1 cellular context compared by ENCODE assay signal in genomic region chr19:39154084-39154625, GRCh38.
TF ChIP-seq lines count a peak whose summit lies in the region.

No MANE protein-coding gene starts in this region.

TF ChIP-seq in HCT116, 20 proteins besides CTCF, POLR2A, EP300 and RAD21:
- no peak for TF ChIP-seq TCF7L2 (IDR thresholded peaks at IDR 0.05; ENCODE audit: borderline replicate concordance, extremely low read depth, insufficient read depth, insufficient read length)
- no peak for TF ChIP-seq CBX3 (IDR thresholded peaks at IDR 0.05; ENCODE audit: low read depth)
- TF ChIP-seq EZH2 (IDR thresholded peaks at IDR 0.05) = no peak
- no peak for TF ChIP-seq ZNF274 (IDR thresholded peaks at IDR 0.05; ENCODE audit: low read depth, low read length)
- TF ChIP-seq ELF1 (IDR thresholded peaks at IDR 0.05; ENCODE audit: borderline replicate concordance, low read depth) = no peak
- TF ChIP-seq SIN3A (IDR thresholded peaks at IDR 0.05; ENCODE audit: low read depth) = no peak
- TF ChIP-seq SRF (IDR thresholded peaks at IDR 0.05; ENCODE audit: low read depth) = no peak
- no peak for TF ChIP-seq ATF3 (IDR thresholded peaks at IDR 0.05)
- TF ChIP-seq EGR1 (IDR thresholded peaks at IDR 0.05; ENCODE audit: low read depth) = no peak
- TF ChIP-seq, protein P1, sequence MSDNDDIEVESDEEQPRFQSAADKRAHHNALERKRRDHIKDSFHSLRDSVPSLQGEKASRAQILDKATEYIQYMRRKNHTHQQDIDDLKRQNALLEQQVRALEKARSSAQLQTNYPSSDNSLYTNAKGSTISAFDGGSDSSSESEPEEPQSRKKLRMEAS (IDR thresholded peaks at IDR 0.05) = no peak
- TF ChIP-seq, protein P2, sequence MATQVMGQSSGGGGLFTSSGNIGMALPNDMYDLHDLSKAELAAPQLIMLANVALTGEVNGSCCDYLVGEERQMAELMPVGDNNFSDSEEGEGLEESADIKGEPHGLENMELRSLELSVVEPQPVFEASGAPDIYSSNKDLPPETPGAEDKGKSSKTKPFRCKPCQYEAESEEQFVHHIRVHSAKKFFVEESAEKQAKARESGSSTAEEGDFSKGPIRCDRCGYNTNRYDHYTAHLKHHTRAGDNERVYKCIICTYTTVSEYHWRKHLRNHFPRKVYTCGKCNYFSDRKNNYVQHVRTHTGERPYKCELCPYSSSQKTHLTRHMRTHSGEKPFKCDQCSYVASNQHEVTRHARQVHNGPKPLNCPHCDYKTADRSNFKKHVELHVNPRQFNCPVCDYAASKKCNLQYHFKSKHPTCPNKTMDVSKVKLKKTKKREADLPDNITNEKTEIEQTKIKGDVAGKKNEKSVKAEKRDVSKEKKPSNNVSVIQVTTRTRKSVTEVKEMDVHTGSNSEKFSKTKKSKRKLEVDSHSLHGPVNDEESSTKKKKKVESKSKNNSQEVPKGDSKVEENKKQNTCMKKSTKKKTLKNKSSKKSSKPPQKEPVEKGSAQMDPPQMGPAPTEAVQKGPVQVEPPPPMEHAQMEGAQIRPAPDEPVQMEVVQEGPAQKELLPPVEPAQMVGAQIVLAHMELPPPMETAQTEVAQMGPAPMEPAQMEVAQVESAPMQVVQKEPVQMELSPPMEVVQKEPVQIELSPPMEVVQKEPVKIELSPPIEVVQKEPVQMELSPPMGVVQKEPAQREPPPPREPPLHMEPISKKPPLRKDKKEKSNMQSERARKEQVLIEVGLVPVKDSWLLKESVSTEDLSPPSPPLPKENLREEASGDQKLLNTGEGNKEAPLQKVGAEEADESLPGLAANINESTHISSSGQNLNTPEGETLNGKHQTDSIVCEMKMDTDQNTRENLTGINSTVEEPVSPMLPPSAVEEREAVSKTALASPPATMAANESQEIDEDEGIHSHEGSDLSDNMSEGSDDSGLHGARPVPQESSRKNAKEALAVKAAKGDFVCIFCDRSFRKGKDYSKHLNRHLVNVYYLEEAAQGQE (IDR thresholded peaks at IDR 0.05; ENCODE audit: low read depth) = no peak
- TF ChIP-seq FOSL1 (IDR thresholded peaks at IDR 0.05; ENCODE audit: low read depth) = no peak
- no peak for TF ChIP-seq ZFX (IDR thresholded peaks at IDR 0.05)
- no peak for TF ChIP-seq EZH2phosphoT487 (IDR thresholded peaks at IDR 0.05; ENCODE audit: borderline replicate concordance)
- no peak for TF ChIP-seq POLR2AphosphoS5 (IDR thresholded peaks at IDR 0.05; ENCODE audit: low read depth, low read length)
- no peak for TF ChIP-seq YY1 (IDR thresholded peaks at IDR 0.05; ENCODE audit: extremely low read depth, insufficient replicate concordance, low read depth, low read length)
